ENCODE assay signal across 8 cellular contexts in the genomic region with DNA sequence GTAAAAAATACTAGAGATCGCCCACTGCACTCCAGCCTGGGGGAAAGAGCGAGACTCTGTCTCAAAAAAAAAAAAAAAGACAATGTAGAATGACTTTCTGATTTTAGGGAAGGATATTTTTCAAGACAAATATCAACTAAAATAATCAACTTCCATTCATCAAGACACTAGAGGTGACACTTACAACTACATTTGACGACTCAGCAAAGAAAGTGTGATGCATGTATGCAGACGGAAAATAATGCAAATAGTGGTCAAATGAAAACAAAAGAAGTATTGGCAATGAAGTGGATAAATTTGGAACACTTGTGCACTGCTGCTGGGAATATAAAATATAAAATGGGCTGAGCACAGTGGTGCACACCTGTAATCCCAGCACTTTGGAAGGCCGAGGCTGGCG. TPM values are rescaled to one million over a fixed set of nuclear protein-coding genes. Genes with fewer than 3 reads are reported as not detected.
"Had no signal": no experiment of that assay in that cellular context is flagged by ENCODE, and none has a peak within 500 bp of the region (broad histone marks: within the 10 kb centered on the region; RNA-seq: fewer than 3 reads in every experiment).

No MANE protein-coding gene starts in this region.

- H3K9ac ChIP-seq: GM23248 had no signal

- H3K9me3 ChIP-seq: HAP-1 had no signal

- H3K4me1 ChIP-seq: HAP-1 had no signal

- H2AFZ ChIP-seq: GM23248 had no signal

- DNase-seq: GM23248, H7, HFFc6, KG1 had no signal

- H3K27ac ChIP-seq: GM23248, HL-60 had no signal

- ATAC-seq: HCT116 had no signal

- H3K4me3 ChIP-seq: GM23248, HAP-1 had no signal

RNA-seq across cellular contexts. Expression of a gene that starts 44.0 kb away (rescaled TPM):
- total RNA-seq: HT1080 had no signal
